In genomic region chr17:8689916-8690315, GRCh38 we compare ENCODE assay signal across 10 cellular contexts. TPM values are rescaled to one million over a fixed set of nuclear protein-coding genes. Genes with fewer than 3 reads are reported as not detected.
"Had no signal": no experiment of that assay in that cellular context is flagged by ENCODE, and none has a peak within 500 bp of the region (broad histone marks: within the 10 kb centered on the region; RNA-seq: fewer than 3 reads in every experiment).

No MANE protein-coding gene starts in this region.

RNA-seq across cellular contexts. Expression of gene CCDC42, which starts 54.7 kb away (rescaled TPM):
- total RNA-seq: PC-3, PC-9, Peyer's patch, Right ventricle myocardium inferior, Right ventricle myocardium superior, RPMI7951, SJCRH30, SJSA1, SK-MEL-5 had no signal
- polyA plus RNA-seq: SK-N-SH had no signal
